Comparison of ENCODE assay signal across 1 cellular context in genomic region chr5:67807116-67807888, GRCh38.
TF ChIP-seq lines count a peak whose summit lies in the region.

No MANE protein-coding gene starts in this region.

TF ChIP-seq in GM12878, 131 proteins besides CTCF, POLR2A, EP300 and RAD21 (continued from another document and continues in another):
- TF ChIP-seq CEBPZ (IDR thresholded peaks at IDR 0.05; ENCODE audit: low read depth, low read length) (no peak), WRNIP1 (IDR thresholded peaks at IDR 0.05; ENCODE audit: borderline replicate concordance, low read depth, low read length) (no peak), MEF2A (IDR thresholded peaks at IDR 0.05; ENCODE audit: insufficient read depth, low read depth, low read length) (peak; percentile 95), PAX5 (IDR thresholded peaks at IDR 0.05; ENCODE audit: borderline replicate concordance, low read depth, low read length) (no peak), MYC (IDR thresholded peaks at IDR 0.05; ENCODE audit: insufficient read depth, insufficient read length, insufficient replicate concordance, low read length, severe bottlenecking) (no peak), SP1 (IDR thresholded peaks at IDR 0.05; ENCODE audit: low read depth, low read length) (no peak), BMI1 (IDR thresholded peaks at IDR 0.05; ENCODE audit: borderline replicate concordance) (no peak), KDM1A (IDR thresholded peaks at IDR 0.05; ENCODE audit: borderline replicate concordance) (no peak), CHD4 (IDR thresholded peaks at IDR 0.05) (no peak), ZZZ3 (IDR thresholded peaks at IDR 0.05; ENCODE audit: control insufficient read depth, insufficient read length, low read depth) (no peak), NRF1 (conservative IDR thresholded peaks at IDR 0.05; ENCODE audit: low read depth, low read length) (no peak), CBX3 (IDR thresholded peaks at IDR 0.05; ENCODE audit: borderline replicate concordance, low read depth) (no peak), ESRRA (IDR thresholded peaks at IDR 0.05; ENCODE audit: low read length) (no peak), HDAC6 (IDR thresholded peaks at IDR 0.05; ENCODE audit: unreplicated experiment) (no peak), SUPT20H (IDR thresholded peaks at IDR 0.05; ENCODE audit: borderline replicate concordance, control insufficient read depth, low read depth, low read length) (no peak), PRDM15 (CRISPR knock-in tag; IDR thresholded peaks at IDR 0.05) (no peak), ZBTB11 (CRISPR knock-in tag; IDR thresholded peaks at IDR 0.05) (no peak), ATF7 (IDR thresholded peaks at IDR 0.05; ENCODE audit: low read depth) (peak; percentile 65; the same call in 1 of the 2 replicates), NFYA (IDR thresholded peaks at IDR 0.05; ENCODE audit: borderline replicate concordance, low read depth, low read length) (no peak), GATAD2B (conservative IDR thresholded peaks at IDR 0.05; ENCODE audit: low read depth) (no peak), SMAD5 (IDR thresholded peaks at IDR 0.05; ENCODE audit: low read depth) (no peak), SREBF2 (IDR thresholded peaks at IDR 0.05; ENCODE audit: low read length) (no peak), ZBED1 (IDR thresholded peaks at IDR 0.05; ENCODE audit: borderline replicate concordance) (no peak), USF1 (IDR thresholded peaks at IDR 0.05; ENCODE audit: borderline replicate concordance, extremely low read length, insufficient read depth, low read depth, low read length) (no peak), SPI1 (IDR thresholded peaks at IDR 0.05; ENCODE audit: borderline replicate concordance, insufficient read depth, low read depth, low read length) (no peak), ZNF592 (IDR thresholded peaks at IDR 0.05) (no peak), NR2C1 (IDR thresholded peaks at IDR 0.05) (no peak), ZNF274 (IDR thresholded peaks at IDR 0.05; ENCODE audit: insufficient read depth, insufficient read length) (no peak), JUND (IDR thresholded peaks at IDR 0.05; ENCODE audit: low read depth, low read length) (no peak), MTA2 (IDR thresholded peaks at IDR 0.05; ENCODE audit: low read depth) (peak; percentile 80), HSF1 (IDR thresholded peaks at IDR 0.05; ENCODE audit: low read depth, low read length) (no peak), MTA3 (IDR thresholded peaks at IDR 0.05; ENCODE audit: borderline replicate concordance, low read length) (peak; percentile 82; the same call in 1 of the 2 replicates), FOXK2 (IDR thresholded peaks at IDR 0.05) (no peak), BACH1 (IDR thresholded peaks at IDR 0.05; ENCODE audit: borderline replicate concordance) (no peak), GABPA (IDR thresholded peaks at IDR 0.05; ENCODE audit: low read depth) (no peak), PBX3 (IDR thresholded peaks at IDR 0.05; ENCODE audit: insufficient replicate concordance, low read depth, low read length) (no peak), CHD2 (IDR thresholded peaks at IDR 0.05; ENCODE audit: borderline replicate concordance, low read depth, low read length) (no peak), IKZF2 (IDR thresholded peaks at IDR 0.05) (peak; percentile 78 to 82; a peak in 2 of 4 replicates), CHD1 (IDR thresholded peaks at IDR 0.05; ENCODE audit: low read depth, low read length) (no peak), NFXL1 (IDR thresholded peaks at IDR 0.05; ENCODE audit: borderline replicate concordance) (no peak), RAD51 (IDR thresholded peaks at IDR 0.05) (no peak), ZSCAN29 (IDR thresholded peaks at IDR 0.05) (no peak), TBL1XR1 (IDR thresholded peaks at IDR 0.05; ENCODE audit: low read depth, low read length) (peak; percentile 63; the same call in 1 of the 2 replicates), SIX5 (IDR thresholded peaks at IDR 0.05; ENCODE audit: low read depth, low read length, severe bottlenecking) (no peak), JUNB (IDR thresholded peaks at IDR 0.05) (no peak), LARP7 (IDR thresholded peaks at IDR 0.05) (no peak), ATF3 (IDR thresholded peaks at IDR 0.05; ENCODE audit: borderline replicate concordance, extremely low read depth, low read depth, low read length) (no peak), SRF (IDR thresholded peaks at IDR 0.05; ENCODE audit: low read depth in 2 of 2, low read length in 2 of 2) (no peak), KAT2A (conservative IDR thresholded peaks at IDR 0.05; ENCODE audit: control insufficient read depth, low read depth, low read length) (no peak), EGR1 (IDR thresholded peaks at IDR 0.05; ENCODE audit: borderline replicate concordance in 1 of 2, low read depth in 2 of 2, low read length in 2 of 2) (peak in 1 of 2 experiments; percentile 61; a peak in 1 of 3 replicates)
